8 cellular contexts compared by ENCODE assay signal in the genomic region with DNA sequence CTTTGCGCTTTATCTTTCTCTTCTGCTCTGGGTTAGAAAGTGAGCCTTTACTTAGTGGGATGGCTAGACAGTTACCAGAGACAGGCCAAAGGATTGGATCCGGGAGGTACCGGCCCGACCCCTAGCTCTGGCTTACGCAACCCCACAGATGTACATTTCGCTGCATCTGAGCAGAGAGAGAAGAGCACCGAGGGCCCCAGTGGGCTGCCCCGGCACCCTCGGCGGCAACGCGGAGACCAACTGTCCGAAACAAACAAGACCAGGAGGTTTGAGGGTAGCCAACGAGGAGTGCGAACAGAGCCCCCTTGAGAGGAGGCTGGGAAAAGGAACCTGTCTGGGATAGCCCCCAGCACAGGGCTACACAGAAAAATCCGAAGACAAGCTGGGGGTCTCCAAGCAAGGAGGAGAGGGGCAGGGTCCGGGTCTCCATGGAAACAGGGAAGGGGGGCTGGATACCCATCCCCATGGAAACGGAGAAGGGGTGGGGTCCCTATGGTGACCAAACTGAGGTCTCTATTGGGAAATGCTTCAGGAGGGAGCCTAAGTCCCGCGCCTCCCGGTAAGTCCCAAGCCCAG. TPM values are rescaled to one million over a fixed set of nuclear protein-coding genes. Genes with fewer than 3 reads are reported as not detected.
DNase-seq lines count a peak whose midpoint lies in the region; ATAC-seq and TF ChIP-seq lines count a peak whose summit lies in the region.

No MANE protein-coding gene starts in this region.

- H3K36me3 Mint-ChIP-seq in type B pancreatic cell = peaks cover 14% of the 10 kb centered on the region

- peak overlapping the region; percentile 100 for H3K4me3 Mint-ChIP-seq in type B pancreatic cell

- no peaks in the 10 kb centered on the region for H3K9me3 ChIP-seq in lower lobe of right lung

- no peaks in the 10 kb centered on the region for H3K9me3 Mint-ChIP-seq in type B pancreatic cell

- POLR2A ChIA-PET in GM10248 (lab: Yijun Ruan, JAX) = interaction anchor here (0.7 to 1.0 kb wide), 3 partner anchors 73 to 1589 kb away, joined by 3 to 5 read pairs (median 3); partner anchors contain the start of gene CDCA8

- H3K27me3 ChIP-seq in lower lobe of right lung (ENCODE audit: low read depth) = no peaks in the 10 kb centered on the region

- CTCF ChIA-PET in GM10248 (lab: Yijun Ruan, JAX) = interaction anchor here (0.7 to 3.1 kb wide), 41 partner anchors 8 to 296 kb away, joined by 3 to 51 read pairs (median 6); partner anchors contain the start of genes C1orf122, GNL2, INPP5B and YRDC

- peak; percentile 38 for DNase-seq in EH (ENCODE audit: low read depth)
- peak; percentile 87 for DNase-seq in NCI-H510A (lab: John Stamatoyannopoulos, UW)
- DNase-seq in lower lobe of right lung = no peak
- DNase-seq in type B pancreatic cell (ENCODE audit: extremely low spot score, unreplicated experiment) = no peak
- DNase-seq in GM10248 (ENCODE audit: extremely low spot score) = no peak
- no peak for DNase-seq in LoVo (ENCODE audit: low spot score)

- H3K36me3 ChIP-seq in lower lobe of right lung = peaks cover 65% of the 10 kb centered on the region

- intact Hi-C loops in lower lobe of right lung (cut with DNase I) = no loop called here

- peak overlapping the region; percentile 95 for H3K4me3 ChIP-seq in lower lobe of right lung

- peaks cover 22% of the 10 kb centered on the region for H3K4me1 Mint-ChIP-seq in type B pancreatic cell (ENCODE audit: unreplicated experiment)

- no peak for TF ChIP-seq CTCF in lower lobe of right lung (IDR thresholded peaks at IDR 0.05)
- TF ChIP-seq CTCF in type B pancreatic cell (conservative IDR thresholded peaks at IDR 0.05) = no peak
- TF ChIP-seq CTCF in GM10248 (IDR thresholded peaks at IDR 0.05; ENCODE audit: control extremely low read depth, extremely low read depth, low read depth, missing control alignments) = no peak

- H3K4me1 ChIP-seq in lower lobe of right lung = peaks cover 53% of the 10 kb centered on the region

- ATAC-seq in GM21825 (IDR thresholded peaks at IDR 0.05; ENCODE audit: unreplicated experiment) = peak; percentile 14
- peak; percentile 9 to 19 for ATAC-seq in lower lobe of right lung

- H3K27ac Mint-ChIP-seq in type B pancreatic cell = peak overlapping the region; percentile 98

- no peaks in the 10 kb centered on the region for H3K27me3 Mint-ChIP-seq in type B pancreatic cell

- H3K27ac ChIP-seq in cingulate gyrus (ENCODE audit: low read depth, low read length) (peak overlapping the region; percentile 75), lower lobe of right lung (peak overlapping the region; percentile 98)

RNA-seq across cellular contexts. Expression of gene MTF1, which starts 0.4 kb away (rescaled TPM):
- total RNA-seq in lower lobe of right lung (30.3 TPM), type B pancreatic cell (ENCODE audit: low replicate concordance) (20.5 and 20.7 TPM in 2 replicates)

RNA-seq across cellular contexts. Expression of gene YRDC, which starts 51.0 kb away (rescaled TPM):
- 11.2 TPM for total RNA-seq in lower lobe of right lung
- total RNA-seq in type B pancreatic cell (ENCODE audit: low replicate concordance) = 12.7 and 19.2 TPM in 2 replicates

RNA-seq across cellular contexts. Expression of gene C1orf122, which starts 51.4 kb away (rescaled TPM):
- total RNA-seq in lower lobe of right lung (22.8 TPM), type B pancreatic cell (ENCODE audit: low replicate concordance) (38.9 and 49.6 TPM in 2 replicates)

Comparison
In these comparisons a context has a peak if more than half of its experiments do, and no peak if none do; other contexts are left out.
1. DNase-seq: peak in EH (single experiment) and NCI-H510A (single experiment); none in lower lobe of right lung (single experiment), type B pancreatic cell (single experiment), GM10248 (single experiment) and LoVo (single experiment).